Comparison of ENCODE assay signal across 25 cellular contexts in the genomic region with DNA sequence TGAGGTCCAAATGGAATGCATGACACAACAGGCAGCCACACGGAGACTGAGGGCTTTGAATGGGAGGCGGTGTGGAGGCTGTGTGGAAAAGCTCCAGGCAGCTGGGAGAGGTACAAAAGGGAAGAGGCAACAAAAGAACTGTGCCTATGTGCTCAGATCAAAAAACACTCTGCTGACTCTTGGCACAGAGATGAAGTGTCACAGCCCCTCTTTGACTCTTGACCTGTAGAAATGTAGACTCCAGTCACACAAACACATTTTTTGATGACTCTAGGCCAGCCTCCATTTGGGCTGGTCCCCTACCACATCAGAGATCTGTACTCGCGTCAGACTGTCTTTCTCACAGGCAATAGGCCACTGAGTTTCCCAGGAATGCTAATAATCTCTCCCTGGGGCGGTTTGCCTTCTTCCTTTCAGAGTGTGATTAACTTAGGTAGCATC.
DNase-seq lines count a peak whose midpoint lies in the region; ATAC-seq, FAIRE-seq and TF ChIP-seq lines count a peak whose summit lies in the region.
"Had no signal": no experiment of that assay in that cellular context is flagged by ENCODE, and none has a peak within 500 bp of the region (broad histone marks: within the 10 kb centered on the region; RNA-seq: fewer than 3 reads in every experiment).

No MANE protein-coding gene starts in this region.

- no peaks in the 10 kb centered on the region for H3K4me1 ChIP-seq in pancreas
- H3K4me1 ChIP-seq: A549, body of pancreas, heart left ventricle, left ventricle myocardium inferior, SJCRH30 had no signal

- CTCF ChIA-PET in WTC11 (lab: Charles Lee), result interaction anchor here (1.0 kb wide), 1 partner anchor 113 kb away, joined by 3 read pairs; no protein-coding TSS in a partner anchor

- DNase-seq in AG10803 (ENCODE audit: low read depth) (peak; percentile 24), H7 (peak; percentile 17), WTC11 (ENCODE audit: low spot score) (no peak), foreskin melanocyte (peak; percentile 6), pancreas (no peak), NCI-H524 (lab: John Stamatoyannopoulos, UW) (no peak), coronary artery (ENCODE audit: low spot score) (no peak)
- DNase-seq: activated naive CD8-positive, alpha-beta T cell treated with anti-CD3 and anti-CD28 coated beads, Interleukin-2, amount 10 ng/mL, durations not matched to agents 7 days and 5 days; body of pancreas; heart left ventricle; KG1; left ventricle myocardium inferior; NCI-H1694; PC-9; SJCRH30; substantia nigra had no signal

- intact Hi-C loops in pancreas (cut with DNase I), result no loop called here

- no peaks in the 10 kb centered on the region for H3K9me3 ChIP-seq in pancreas
- H3K9me3 ChIP-seq: A549, body of pancreas, heart left ventricle, left ventricle myocardium inferior, SJCRH30 had no signal

- H3K4me1 Mint-ChIP-seq in WTC11, result peaks cover 19% of the 10 kb centered on the region
- H3K4me1 Mint-ChIP-seq: activated naive CD8-positive, alpha-beta T cell treated with anti-CD3 and anti-CD28 coated beads, Interleukin-2, amount 10 ng/mL, durations not matched to agents 7 days and 5 days; activated T-helper 17 cell treated with anti-CD3 and anti-CD28 coated beads, Interleukin-2, amount 50 U/mL, for 72 hours; nephron had no signal

- ATAC-seq in WTC11 (peak; percentile 69), pancreas (no peak), GM21360 (IDR thresholded peaks at IDR 0.05; ENCODE audit: unreplicated experiment) (no peak)
- ATAC-seq: A549; activated T-helper 17 cell treated with anti-CD3 and anti-CD28 coated beads, Interleukin-2, amount 50 U/mL, for 72 hours; body of pancreas; HCT116; heart left ventricle had no signal

- no peaks in the 10 kb centered on the region for H3K9me3 Mint-ChIP-seq in WTC11
- H3K9me3 Mint-ChIP-seq: nephron had no signal

- no peak for FAIRE-seq in pancreas (lab: Jason Lieb, UNC)
- FAIRE-seq: A549, endometrium, GM18507 had no signal

- H3K27me3 Mint-ChIP-seq in WTC11 (ENCODE audit: low read depth), result no peaks in the 10 kb centered on the region
- H3K27me3 Mint-ChIP-seq: activated naive CD8-positive, alpha-beta T cell treated with anti-CD3 and anti-CD28 coated beads, Interleukin-2, amount 10 ng/mL, durations not matched to agents 7 days and 5 days; activated T-helper 17 cell treated with anti-CD3 and anti-CD28 coated beads, Interleukin-2, amount 50 U/mL, for 72 hours; progenitor cell of endocrine pancreas had no signal

- H3K4me3 Mint-ChIP-seq in WTC11, result no peak overlapping the region
- H3K4me3 Mint-ChIP-seq: activated naive CD8-positive, alpha-beta T cell treated with anti-CD3 and anti-CD28 coated beads, Interleukin-2, amount 10 ng/mL, durations not matched to agents 7 days and 5 days; activated T-helper 17 cell treated with anti-CD3 and anti-CD28 coated beads, Interleukin-2, amount 50 U/mL, for 72 hours; nephron had no signal

- TF ChIP-seq CTCF in AG10803 (conservative IDR thresholded peaks at IDR 0.05; ENCODE audit: low read length) (no peak), WTC11 (IDR thresholded peaks at IDR 0.05) (no peak), pancreas (IDR thresholded peaks at IDR 0.05) (no peak), coronary artery (IDR thresholded peaks at IDR 0.05) (no peak)

- H3K36me3 ChIP-seq in H7 (replicated peaks; ENCODE audit: control insufficient read depth, insufficient read depth, low read length), result no peaks in the 10 kb centered on the region
- H3K36me3 ChIP-seq in pancreas, result no peaks in the 10 kb centered on the region
- H3K36me3 ChIP-seq: heart left ventricle, left ventricle myocardium inferior, SJCRH30 had no signal

- H3K4me3 ChIP-seq in AG10803 (ENCODE audit: low read length) (no peak overlapping the region), H7 (ENCODE audit: insufficient read depth, low read depth, low read length) (no peak overlapping the region), pancreas (no peak overlapping the region), coronary artery (no peak overlapping the region)
- H3K4me3 ChIP-seq: A549, body of pancreas, heart left ventricle, left ventricle myocardium inferior, PC-9, SJCRH30 had no signal

- H3K36me3 Mint-ChIP-seq in WTC11, result no peaks in the 10 kb centered on the region
- H3K36me3 Mint-ChIP-seq: activated naive CD8-positive, alpha-beta T cell treated with anti-CD3 and anti-CD28 coated beads, Interleukin-2, amount 10 ng/mL, durations not matched to agents 7 days and 5 days had no signal

- POLR2A ChIA-PET in WTC11 (lab: Charles Lee), result no interaction called here

- H3K27ac ChIP-seq in pancreas, result no peak overlapping the region
- no peak overlapping the region for H3K27ac ChIP-seq in coronary artery
- H3K27ac ChIP-seq: A549, body of pancreas, C4-2B, heart left ventricle, left ventricle myocardium inferior, PC-9, SJCRH30 had no signal

- H3K27me3 ChIP-seq in H7 (ENCODE audit: control insufficient read depth, insufficient read depth, low read length), result no peaks in the 10 kb centered on the region
- no peaks in the 10 kb centered on the region for H3K27me3 ChIP-seq in pancreas
- H3K27me3 ChIP-seq: body of pancreas, heart left ventricle, SJCRH30 had no signal

- no peak overlapping the region for H3K27ac Mint-ChIP-seq in WTC11
- H3K27ac Mint-ChIP-seq: activated naive CD8-positive, alpha-beta T cell treated with anti-CD3 and anti-CD28 coated beads, Interleukin-2, amount 10 ng/mL, durations not matched to agents 7 days and 5 days; activated T-helper 17 cell treated with anti-CD3 and anti-CD28 coated beads, Interleukin-2, amount 50 U/mL, for 72 hours; nephron; progenitor cell of endocrine pancreas had no signal

- 77 to 85% methylated on average over 5 of the region's 5 CpGs for WGBS in pancreas, 2 donors

TF ChIP-seq in WTC11, 78 proteins besides CTCF, POLR2A, EP300 and RAD21:
- TF ChIP-seq NR3C1 (CRISPR knock-in tag; conservative IDR thresholded peaks at IDR 0.05; ENCODE audit: low read depth), result no peak
- no peak for TF ChIP-seq FOXJ3 (CRISPR knock-in tag; IDR thresholded peaks at IDR 0.05; ENCODE audit: borderline replicate concordance)
- TF ChIP-seq ZNF121 (CRISPR knock-in tag; IDR thresholded peaks at IDR 0.05), result no peak
- no peak for TF ChIP-seq NFATC4 (CRISPR knock-in tag; IDR thresholded peaks at IDR 0.05)
- TF ChIP-seq ELF4 (CRISPR knock-in tag; IDR thresholded peaks at IDR 0.05; ENCODE audit: low read depth), result no peak
- no peak for TF ChIP-seq SP1 (CRISPR knock-in tag; conservative IDR thresholded peaks at IDR 0.05)
- TF ChIP-seq ZNF416 (CRISPR knock-in tag; IDR thresholded peaks at IDR 0.05), result no peak
- no peak for TF ChIP-seq ZBTB21 (CRISPR knock-in tag; IDR thresholded peaks at IDR 0.05; ENCODE audit: borderline replicate concordance)
- TF ChIP-seq ZNF138 (CRISPR knock-in tag; conservative IDR thresholded peaks at IDR 0.05), result no peak
- no peak for TF ChIP-seq CBFB (CRISPR knock-in tag; IDR thresholded peaks at IDR 0.05; ENCODE audit: low read depth)
- no peak for TF ChIP-seq NFYB (CRISPR knock-in tag; conservative IDR thresholded peaks at IDR 0.05; ENCODE audit: low read depth)
- TF ChIP-seq, protein P1, sequence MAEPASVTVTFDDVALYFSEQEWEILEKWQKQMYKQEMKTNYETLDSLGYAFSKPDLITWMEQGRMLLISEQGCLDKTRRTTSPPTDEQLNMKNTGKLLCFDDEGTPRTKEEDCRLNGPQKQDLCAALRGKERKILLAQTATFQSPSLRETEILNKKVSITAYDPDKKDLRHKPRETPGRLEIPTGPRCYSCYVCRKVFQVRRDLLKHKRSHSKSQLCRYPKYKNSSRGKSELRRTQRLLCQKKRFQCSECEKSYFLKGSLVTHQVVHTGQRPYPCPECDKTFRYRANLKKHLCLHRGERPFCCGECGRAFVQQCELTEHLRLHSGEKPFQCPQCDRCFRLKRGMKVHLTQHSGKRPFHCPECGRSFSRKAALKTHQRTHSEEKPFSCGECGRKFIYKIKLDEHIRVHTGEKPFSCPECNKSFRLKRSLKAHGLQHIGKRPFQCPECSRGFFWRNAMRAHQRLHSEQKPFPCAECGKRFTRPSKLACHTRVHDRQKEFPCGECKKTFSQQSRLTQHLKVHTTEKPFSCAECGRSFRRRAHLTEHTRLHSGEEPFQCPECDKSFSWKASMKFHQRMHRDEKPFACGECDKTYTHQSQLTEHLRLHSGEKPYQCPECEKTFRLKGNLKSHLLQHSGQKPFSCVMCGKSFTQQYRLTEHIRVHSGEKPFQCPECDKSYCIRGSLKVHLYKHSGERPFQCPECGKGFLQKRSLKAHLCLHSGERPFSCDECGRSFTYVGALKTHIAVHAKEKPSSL (CRISPR knock-in tag; conservative IDR thresholded peaks at IDR 0.05), result no peak
- TF ChIP-seq ZNF423 (CRISPR knock-in tag; IDR thresholded peaks at IDR 0.05), result no peak
- TF ChIP-seq, protein P2, sequence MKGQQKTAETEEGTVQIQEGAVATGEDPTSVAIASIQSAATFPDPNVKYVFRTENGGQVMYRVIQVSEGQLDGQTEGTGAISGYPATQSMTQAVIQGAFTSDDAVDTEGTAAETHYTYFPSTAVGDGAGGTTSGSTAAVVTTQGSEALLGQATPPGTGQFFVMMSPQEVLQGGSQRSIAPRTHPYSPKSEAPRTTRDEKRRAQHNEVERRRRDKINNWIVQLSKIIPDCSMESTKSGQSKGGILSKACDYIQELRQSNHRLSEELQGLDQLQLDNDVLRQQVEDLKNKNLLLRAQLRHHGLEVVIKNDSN (CRISPR knock-in tag; IDR thresholded peaks at IDR 0.05), result no peak

Comparison
In these comparisons a context has a peak if more than half of its experiments do, and no peak if none do; other contexts are left out.
1. DNase-seq: peak in AG10803 (single experiment), H7 (single experiment) and foreskin melanocyte (single experiment); none in WTC11 (single experiment), pancreas (0 of 6), NCI-H524 (0 of 2) and coronary artery (single experiment).